In genomic region chr5:16736158-16736994, GRCh38 we compare ENCODE assay signal across 8 cellular contexts.
DNase-seq lines count a peak whose midpoint lies in the region; ATAC-seq and TF ChIP-seq lines count a peak whose summit lies in the region.

No MANE protein-coding gene starts in this region.

- H3K27me3 ChIP-seq in HUES6 (ENCODE audit: control insufficient read depth, insufficient read depth, low read length) (no peaks in the 10 kb centered on the region), Panc1 (ENCODE audit: control insufficient read depth, insufficient read depth, low read length) (no peaks in the 10 kb centered on the region), fibroblast of lung (ENCODE audit: control insufficient read depth, insufficient read depth, low read length) (no peaks in the 10 kb centered on the region)

- peaks cover 46% of the 10 kb centered on the region for H3K36me3 Mint-ChIP-seq in osteocyte (ENCODE audit: unreplicated experiment)
- no peaks in the 10 kb centered on the region for H3K36me3 Mint-ChIP-seq in T-helper 2 cell treated with Interferon-gamma antibody and Interleukin-4, amounts not matched to agents 5 μg/mL and 100 μg/mL, for 36 hours (ENCODE audit: low read depth)

- H2AFZ ChIP-seq in fibroblast of lung (ENCODE audit: low read length), result no peak overlapping the region

- H3K27me3 Mint-ChIP-seq in osteocyte (ENCODE audit: unreplicated experiment), result no peaks in the 10 kb centered on the region
- H3K27me3 Mint-ChIP-seq in T-helper 2 cell treated with Interferon-gamma antibody and Interleukin-4, amounts not matched to agents 5 μg/mL and 100 μg/mL, for 36 hours (ENCODE audit: low read depth), result peaks cover 21% of the 10 kb centered on the region

- in situ Hi-C loops in Panc1 (cut with HindIII; ENCODE audit: low pct_unique_long_range_greater_than_20kb, low sequenced_read_pairs), result no loop called here

- intact Hi-C loops in Panc1 (cut with micrococcal nuclease; ENCODE audit: unreplicated experiment), result no loop called here

- H3K4me2 ChIP-seq in fibroblast of lung (ENCODE audit: extremely low read depth, insufficient read depth, low read length), result peak overlapping the region; percentile 42

- H3K4me3 Mint-ChIP-seq in osteocyte (ENCODE audit: unreplicated experiment), result no peak overlapping the region
- no peak overlapping the region for H3K4me3 Mint-ChIP-seq in T-helper 2 cell treated with Interferon-gamma antibody and Interleukin-4, amounts not matched to agents 5 μg/mL and 100 μg/mL, for 36 hours

- no TSS peak for BruUV-seq in Panc1 (replicated peaks; lab: Mats Ljungman, UMichigan)

- CTCF ChIA-PET in Panc1 (lab: Charles Lee), result no interaction called here

- peaks cover 21% of the 10 kb centered on the region for H3K36me3 ChIP-seq in HUES6 (ENCODE audit: control insufficient read depth, insufficient read depth, low read length)
- H3K36me3 ChIP-seq in Panc1 (ENCODE audit: control insufficient read depth, insufficient read depth, low read length), result no peaks in the 10 kb centered on the region; the same call in 1 of the 2 replicates
- H3K36me3 ChIP-seq in fibroblast of lung (ENCODE audit: control insufficient read depth, insufficient read depth, low read length), result peaks cover 6% of the 10 kb centered on the region

- H3K9me3 ChIP-seq in HUES6 (ENCODE audit: control insufficient read depth, insufficient read depth, low read depth, low read length), result no peaks in the 10 kb centered on the region
- H3K9me3 ChIP-seq in Panc1 (ENCODE audit: control insufficient read depth, insufficient read depth, low read depth, low read length), result no peaks in the 10 kb centered on the region
- no peaks in the 10 kb centered on the region for H3K9me3 ChIP-seq in fibroblast of lung (ENCODE audit: control insufficient read depth, insufficient read depth, low read depth, low read length)

- peak overlapping the region; percentile 63 for H3K27ac Mint-ChIP-seq in osteocyte (ENCODE audit: unreplicated experiment)
- H3K27ac Mint-ChIP-seq in T-helper 2 cell treated with Interferon-gamma antibody and Interleukin-4, amounts not matched to agents 5 μg/mL and 100 μg/mL, for 36 hours, result no peak overlapping the region

- POLR2A ChIA-PET in Panc1 (lab: Charles Lee), result no interaction called here

- H4K20me1 ChIP-seq in fibroblast of lung (ENCODE audit: control insufficient read depth, extremely low read depth, insufficient read depth, low read length), result no peaks in the 10 kb centered on the region

- ATAC-seq in Panc1, result no peak; the same call in 1 of the 2 replicates
- ATAC-seq in HG03139 (IDR thresholded peaks at IDR 0.05; ENCODE audit: unreplicated experiment), result no peak
- ATAC-seq in HG03378 (IDR thresholded peaks at IDR 0.05; ENCODE audit: unreplicated experiment), result no peak
- no peak for ATAC-seq in HG03280 (IDR thresholded peaks at IDR 0.05; ENCODE audit: unreplicated experiment)

- peak overlapping the region; percentile 98 for H3K27ac ChIP-seq in HUES6 (ENCODE audit: low read depth, low read length)
- H3K27ac ChIP-seq in Panc1 (ENCODE audit: low read length), result peak overlapping the region; percentile 53; the same call in 1 of the 2 replicates
- peak overlapping the region; percentile 19 for H3K27ac ChIP-seq in fibroblast of lung (ENCODE audit: insufficient read depth, low read length)

- DNase-seq in Panc1 (ENCODE audit: low read depth, low spot score) (peak; percentile 7), fibroblast of lung (ENCODE audit: low read depth in 2 of 2) (peak; percentile 78 to 91), osteocyte (ENCODE audit: extremely low spot score, unreplicated experiment) (no peak)
- DNase-seq in T-helper 2 cell treated with Interferon-gamma antibody and Interleukin-4, amounts not matched to agents 5 μg/mL and 100 μg/mL, for 36 hours (ENCODE audit: low spot score), result no peak

- H3K79me2 ChIP-seq in fibroblast of lung (ENCODE audit: control insufficient read depth, insufficient read depth, low read length), result no peaks in the 10 kb centered on the region

- no peaks in the 10 kb centered on the region for H3K9me3 Mint-ChIP-seq in osteocyte (ENCODE audit: unreplicated experiment)
- no peaks in the 10 kb centered on the region for H3K9me3 Mint-ChIP-seq in T-helper 2 cell treated with Interferon-gamma antibody and Interleukin-4, amounts not matched to agents 5 μg/mL and 100 μg/mL, for 36 hours

- peak overlapping the region; percentile 72 for H3K4me3 ChIP-seq in HUES6 (ENCODE audit: low read depth, low read length)
- H3K4me3 ChIP-seq in Panc1 (ENCODE audit: low read depth in 2 of 2, low read length in 2 of 2), result no peak overlapping the region
- peak overlapping the region in 1 of 4 experiments; percentile 55 for H3K4me3 ChIP-seq in fibroblast of lung (replicated peaks in 1 of 4; ENCODE audit: control extremely low read depth in 1 of 4, insufficient read depth in 1 of 4, low read depth in 3 of 4, low read length in 4 of 4)

- no peak for TF ChIP-seq CTCF in Panc1 (IDR thresholded peaks at IDR 0.05)
- no peak for TF ChIP-seq CTCF in fibroblast of lung (conservative IDR thresholded peaks at IDR 0.05 in 1 of 2, IDR thresholded peaks at IDR 0.05 in 1 of 2; ENCODE audit: low read depth in 1 of 2, low read length in 2 of 2)
- TF ChIP-seq CTCF in osteocyte (IDR thresholded peaks at IDR 0.05), result no peak

- peak overlapping the region; percentile 95 for H3K9ac ChIP-seq in HUES6 (ENCODE audit: low read length)
- no peak overlapping the region for H3K9ac ChIP-seq in fibroblast of lung (ENCODE audit: insufficient read depth, low read length)

- peaks cover 39% of the 10 kb centered on the region for H3K4me1 ChIP-seq in HUES6 (ENCODE audit: control insufficient read depth, insufficient read depth, low read length)
- H3K4me1 ChIP-seq in Panc1 (ENCODE audit: control insufficient read depth, insufficient read depth, low read length), result no peaks in the 10 kb centered on the region; the same call in 1 of the 2 replicates
- H3K4me1 ChIP-seq in fibroblast of lung (ENCODE audit: control insufficient read depth, extremely low read depth, insufficient read depth, low read length), result peaks cover 3% of the 10 kb centered on the region

- H3K4me1 Mint-ChIP-seq in osteocyte (ENCODE audit: unreplicated experiment), result peaks cover 35% of the 10 kb centered on the region
- no peaks in the 10 kb centered on the region for H3K4me1 Mint-ChIP-seq in T-helper 2 cell treated with Interferon-gamma antibody and Interleukin-4, amounts not matched to agents 5 μg/mL and 100 μg/mL, for 36 hours (ENCODE audit: low read depth)

Comparison
In these comparisons a context has a peak if more than half of its experiments do, and no peak if none do; other contexts are left out.
1. H3K27ac ChIP-seq: peak in every context shown above with its lines; median percentile 98 in HUES6; 53 in Panc1; 19 in fibroblast of lung.
2. DNase-seq: peak in Panc1 (single experiment) and fibroblast of lung (2 of 2); none in osteocyte (single experiment) and T-helper 2 cell treated with Interferon-gamma antibody and Interleukin-4, amounts not matched to agents 5 μg/mL and 100 μg/mL, for 36 hours (single experiment).